ENCODE assay signal across 1 cellular context in genomic region chr9:95027914-95028854, GRCh38.
TF ChIP-seq lines count a peak whose summit lies in the region.

No MANE protein-coding gene starts in this region.

TF ChIP-seq in GM23338, 12 proteins besides CTCF, POLR2A, EP300 and RAD21 (continued from another document):
- TF ChIP-seq ZNF462 (CRISPR knock-in tag; IDR thresholded peaks at IDR 0.05) (no peak), POLR2AphosphoS5 (IDR thresholded peaks at IDR 0.05; ENCODE audit: low read depth) (no peak), ZNF331 (CRISPR knock-in tag; IDR thresholded peaks at IDR 0.05; ENCODE audit: low read depth) (no peak), NANOG (IDR thresholded peaks at IDR 0.05; ENCODE audit: borderline replicate concordance) (no peak), EZH2 (IDR thresholded peaks at IDR 0.05; ENCODE audit: low read depth, unreplicated experiment) (no peak), ZNF114 (CRISPR knock-in tag; IDR thresholded peaks at IDR 0.05) (no peak), EZH2phosphoT487 (IDR thresholded peaks at IDR 0.05; ENCODE audit: unreplicated experiment) (no peak)
